ENCODE assay signal across 10 cellular contexts in the genomic region with DNA sequence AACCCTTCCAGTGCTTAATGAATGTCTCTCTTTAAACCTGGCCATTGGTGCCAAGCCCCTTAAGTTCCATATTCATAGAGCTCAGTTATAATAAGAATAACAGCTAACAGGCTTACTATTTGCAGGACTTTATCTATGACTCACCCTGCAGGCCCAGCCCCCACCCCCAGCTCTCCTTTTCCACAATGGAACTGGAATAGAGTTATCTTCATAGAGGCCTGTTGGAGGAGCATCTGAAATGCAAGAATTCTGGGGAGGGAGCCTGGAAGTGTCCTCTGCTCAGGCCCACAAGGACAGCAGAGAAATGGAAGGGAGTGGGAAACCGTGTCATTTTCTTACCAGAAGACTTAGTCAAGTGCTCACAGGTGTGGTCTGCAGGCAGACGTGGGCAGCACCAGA. TPM values are rescaled to one million over a fixed set of nuclear protein-coding genes. Genes with fewer than 3 reads are reported as not detected.
A peak's percentile ranks its signal among the peaks of the same experiment; 100 is the strongest.
DNase-seq lines count a peak whose midpoint lies in the region; ATAC-seq and TF ChIP-seq lines count a peak whose summit lies in the region.
"Had no signal": no experiment of that assay in that cellular context is flagged by ENCODE, and none has a peak within 500 bp of the region (broad histone marks: within the 10 kb centered on the region; RNA-seq: fewer than 3 reads in every experiment).

No MANE protein-coding gene starts in this region.

- H3K4me1 Mint-ChIP-seq in T-cell, result peaks cover 17 to 27% (median 18%) of the 10 kb centered on the region in 3 donors

- H3K27ac Mint-ChIP-seq in T-cell, result peak overlapping the region in 1 of 2 donors; percentile 40

- H3K36me3 Mint-ChIP-seq in T-cell, result no peaks in the 10 kb centered on the region
- H3K36me3 Mint-ChIP-seq: naive thymus-derived CD8-positive, alpha-beta T cell had no signal

- H3K27me3 ChIP-seq in WERI-Rb-1 (ENCODE audit: insufficient read depth, low read depth, severe bottlenecking), result no peaks in the 10 kb centered on the region
- H3K27me3 ChIP-seq: upper lobe of right lung had no signal

- CTCF ChIA-PET in T-cell (lab: Charles Lee), result no interaction called here

- TF ChIP-seq CTCF in WERI-Rb-1 (IDR thresholded peaks at IDR 0.05; ENCODE audit: low read depth, low read length), result no peak

- no peak overlapping the region for H3K4me3 ChIP-seq in WERI-Rb-1 (ENCODE audit: low read depth, low read length)
- H3K4me3 ChIP-seq: upper lobe of right lung had no signal

- POLR2A ChIA-PET in T-cell (lab: Charles Lee), result no interaction called here

- peak; percentile 11 for ATAC-seq in stimulated activated naive CD8-positive, alpha-beta T cell treated with anti-CD3 and anti-CD28 coated beads, Interleukin-15, Interleukin-2, amounts not matched to agents 100 U/mL and 50 U/mL, for 24 hours
- ATAC-seq in T-cell (replicated peaks in 1 of 4), result no peak

- no peaks in the 10 kb centered on the region for H3K9me3 Mint-ChIP-seq in T-cell
- H3K9me3 Mint-ChIP-seq: naive thymus-derived CD8-positive, alpha-beta T cell had no signal

- peaks cover 6% of the 10 kb centered on the region in 2 donors for H3K27me3 Mint-ChIP-seq in T-cell

- no peaks in the 10 kb centered on the region for H3K36me3 ChIP-seq in WERI-Rb-1
- H3K36me3 ChIP-seq: upper lobe of right lung had no signal

- H3K4me3 Mint-ChIP-seq in T-cell, result peak overlapping the region in 1 of 3 donors; percentile 50

- peak; percentile 51 for DNase-seq in NCI-H82 (lab: John Stamatoyannopoulos, UW)
- no peak for DNase-seq in NCI-H82 treated with DMSO at 0.1 percent for 48 hours (lab: John Stamatoyannopoulos, UW; ENCODE audit: unreplicated experiment)
- no peak for DNase-seq in WERI-Rb-1
- peak; percentile 88 for DNase-seq in cardiac septum (ENCODE audit: low spot score)
- no peak for DNase-seq in stimulated activated naive CD8-positive, alpha-beta T cell treated with anti-CD3 and anti-CD28 coated beads, Interleukin-15, Interleukin-2, amounts not matched to agents 100 U/mL and 50 U/mL, for 24 hours
- DNase-seq in NCI-H1436 (lab: John Stamatoyannopoulos, UW), result no peak
- no peak for DNase-seq in stimulated activated CD4-positive, alpha-beta T cell treated with anti-CD3 and anti-CD28 coated beads, Interleukin-4, amount 100 ng/mL, for 24 hours
- DNase-seq in T-cell, result no peak
- DNase-seq: upper lobe of right lung had no signal

- intact Hi-C loops in cardiac septum (cut with DNase I), result loop anchor here (1.0 to 5.0 kb wide), 2 partner anchors 18 to 53 kb away; a partner anchor contains a TSS

- H3K27ac ChIP-seq in WERI-Rb-1, result peak overlapping the region; percentile 83
- H3K27ac ChIP-seq: upper lobe of right lung had no signal

- no peaks in the 10 kb centered on the region for H3K9me3 ChIP-seq in WERI-Rb-1 (ENCODE audit: severe bottlenecking)
- H3K9me3 ChIP-seq: upper lobe of right lung had no signal

RNA-seq across cellular contexts. Expression of a gene that starts 52.8 kb away (rescaled TPM):
- total RNA-seq in cardiac septum (21.1 TPM), T-cell (under 1 TPM in 4 of 5 donors, not detected in 1; 0.08 to 0.32 (median 0.21) TPM)

Comparison
In these comparisons a context has a peak if more than half of its experiments do, and no peak if none do; other contexts are left out.
1. DNase-seq: peak in NCI-H82 (single experiment) and cardiac septum (single experiment); none in NCI-H82 treated with DMSO at 0.1 percent for 48 hours (single experiment), WERI-Rb-1 (single experiment), stimulated activated naive CD8-positive, alpha-beta T cell treated with anti-CD3 and anti-CD28 coated beads, Interleukin-15, Interleukin-2, amounts not matched to agents 100 U/mL and 50 U/mL, for 24 hours (single experiment), NCI-H1436 (single experiment), stimulated activated CD4-positive, alpha-beta T cell treated with anti-CD3 and anti-CD28 coated beads, Interleukin-4, amount 100 ng/mL, for 24 hours (single experiment) and T-cell (0 of 34).
2. RNA of a gene that starts 52.8 kb away (total RNA-seq): 21.1 TPM in cardiac septum (single experiment); 0.08 to 0.32 TPM in T-cell; every median in the first group is over 10 times any median in the second.